9 cellular contexts compared by ENCODE assay signal in genomic region chr17:75979705-75980187, GRCh38. TPM values are rescaled to one million over a fixed set of nuclear protein-coding genes. Genes with fewer than 3 reads are reported as not detected.
DNase-seq lines count a peak whose midpoint lies in the region; TF ChIP-seq lines count a peak whose summit lies in the region.
"Had no signal": no experiment of that assay in that cellular context is flagged by ENCODE, and none has a peak within 500 bp of the region (broad histone marks: within the 10 kb centered on the region; RNA-seq: fewer than 3 reads in every experiment).

No MANE protein-coding gene starts in this region.

- peaks cover 0 to 27% of the 10 kb centered on the region in 2 donors for H3K4me1 ChIP-seq in muscle layer of duodenum (ENCODE audit: control insufficient read depth in 1 of 2, insufficient read depth in 2 of 2, low read length in 2 of 2)

- peaks cover 16% of the 10 kb centered on the region for H3K36me3 ChIP-seq in MG63
- H3K36me3 ChIP-seq in muscle layer of duodenum (ENCODE audit: control insufficient read depth in 1 of 2, insufficient read depth in 2 of 2, low read length in 2 of 2): peaks cover 0 to 9% of the 10 kb centered on the region in 2 donors

- no peaks in the 10 kb centered on the region for H3K27me3 Mint-ChIP-seq in activated naive CD4-positive, alpha-beta T cell treated with anti-CD3 and anti-CD28 coated beads, Interleukin-2, amount 50 U/mL, for 24 hours

- H3K4me3 Mint-ChIP-seq in activated naive CD4-positive, alpha-beta T cell treated with anti-CD3 and anti-CD28 coated beads, Interleukin-2, amount 50 U/mL, for 24 hours: peak overlapping the region; percentile 99

- intact Hi-C loops in dorsolateral prefrontal cortex (cut with DNase I): loop anchor here (1.0 to 5.0 kb wide), 3 partner anchors 39 to 72 kb away; partner anchors contain the start of gene FBF1 (in 1 of the 2)

- DNase-seq in activated naive CD4-positive, alpha-beta T cell treated with anti-CD3 and anti-CD28 coated beads, Interleukin-2, amount 50 U/mL, for 16 hours: no peak
- DNase-seq in MG63: no peak
- no peak for DNase-seq in dorsolateral prefrontal cortex
- no peak for DNase-seq in NCI-H69 (lab: John Stamatoyannopoulos, UW)
- DNase-seq in D341Med (ENCODE audit: low spot score): no peak
- DNase-seq in NAMALWA (ENCODE audit: low spot score): no peak

- H3K27ac ChIP-seq in dorsolateral prefrontal cortex: peak overlapping the region; percentile 89 to 100 (median 99)
- peak overlapping the region; percentile 100 for H3K27ac ChIP-seq in muscle layer of duodenum (ENCODE audit: low read length)

- H3K4me1 Mint-ChIP-seq in activated naive CD4-positive, alpha-beta T cell treated with anti-CD3 and anti-CD28 coated beads, Interleukin-2, amount 50 U/mL, for 24 hours: peaks cover 41% of the 10 kb centered on the region

- TF ChIP-seq CTCF in dorsolateral prefrontal cortex (IDR thresholded peaks at IDR 0.05 in 54 of 56, conservative IDR thresholded peaks at IDR 0.05 in 2 of 56; ENCODE audit: low read depth in 1 of 56, partially characterized antibody in 56 of 56): no peak

- peak overlapping the region; percentile 100 for H3K27ac Mint-ChIP-seq in activated naive CD4-positive, alpha-beta T cell treated with anti-CD3 and anti-CD28 coated beads, Interleukin-2, amount 50 U/mL, for 24 hours

- H3K36me3 Mint-ChIP-seq in activated naive CD4-positive, alpha-beta T cell treated with anti-CD3 and anti-CD28 coated beads, Interleukin-2, amount 50 U/mL, for 24 hours: peaks cover 4% of the 10 kb centered on the region

- no peaks in the 10 kb centered on the region for H3K9me3 Mint-ChIP-seq in activated naive CD4-positive, alpha-beta T cell treated with anti-CD3 and anti-CD28 coated beads, Interleukin-2, amount 50 U/mL, for 24 hours

- H3K9me3 ChIP-seq in MG63: no peaks in the 10 kb centered on the region
- H3K9me3 ChIP-seq in muscle layer of duodenum (ENCODE audit: control insufficient read depth in 1 of 2, low read length in 2 of 2): no peaks in the 10 kb centered on the region

- peak overlapping the region; percentile 85 for H3K4me3 ChIP-seq in MG63
- peak overlapping the region; percentile 68 to 99 (median 91) for H3K4me3 ChIP-seq in dorsolateral prefrontal cortex
- peak overlapping the region; percentile 80 for H3K4me3 ChIP-seq in muscle layer of duodenum (ENCODE audit: low read depth in 1 of 2, low read length in 2 of 2)

- no peaks in the 10 kb centered on the region for H3K27me3 ChIP-seq in MG63
- no peaks in the 10 kb centered on the region for H3K27me3 ChIP-seq in dorsolateral prefrontal cortex
- H3K27me3 ChIP-seq in muscle layer of duodenum (ENCODE audit: low read depth, low read length): no peaks in the 10 kb centered on the region

RNA-seq across cellular contexts. Expression of gene TEN1, which starts 0.7 kb away (rescaled TPM):
- 23.2 and 23.9 TPM in 2 replicates for total RNA-seq in MG63 (2014; rRNA removed; shearing (Covaris generic); ENCODE audit: low replicate concordance)
- total RNA-seq in dorsolateral prefrontal cortex: 10 to 100 TPM in 47 of 120 experiments, 1 to 10 TPM in 73; 4.0 to 20.6 (median 9.1) TPM

RNA-seq across cellular contexts. Expression of gene ACOX1, which starts 0.8 kb away (rescaled TPM):
- 24.5 and 26.9 TPM in 2 replicates for total RNA-seq in MG63 (2014; rRNA removed; shearing (Covaris generic); ENCODE audit: low replicate concordance)
- 10 to 100 TPM; 34.9 to 82.1 (median 62.5) TPM for total RNA-seq in dorsolateral prefrontal cortex

RNA-seq across cellular contexts. Expression of gene CDK3, which starts 20.9 kb away (rescaled TPM):
- total RNA-seq in MG63 (2014; rRNA removed; shearing (Covaris generic); ENCODE audit: low replicate concordance): 1.3 and 6.4 TPM in 2 replicates
- total RNA-seq in dorsolateral prefrontal cortex: 10 to 100 TPM in 5 of 120 experiments, 1 to 10 TPM in 115; 1.2 to 13.2 (median 5.7) TPM

RNA-seq across cellular contexts. Expression of gene FBF1, which starts 38.9 kb away (rescaled TPM):
- 13.4 and 15.2 TPM in 2 replicates for total RNA-seq in MG63 (2014; rRNA removed; shearing (Covaris generic); ENCODE audit: low replicate concordance)
- 10 to 100 TPM; 16.8 to 50.0 (median 27.8) TPM for total RNA-seq in dorsolateral prefrontal cortex

RNA-seq across cellular contexts. Expression of gene EVPL, which starts 47.4 kb away (rescaled TPM):
- total RNA-seq in MG63 (2014; rRNA removed; shearing (Covaris generic); ENCODE audit: low replicate concordance): not detected in 2 replicates
- total RNA-seq in dorsolateral prefrontal cortex: 1 to 10 TPM in 48 of 120 experiments, under 1 TPM in 72; 0.12 to 6.3 (median 0.82) TPM
- total RNA-seq: pulmonary artery endothelial cell had no signal
